24 cellular contexts compared by ENCODE assay signal in genomic region chr5:154159343-154159742, GRCh38. TPM values are rescaled to one million over a fixed set of nuclear protein-coding genes. Genes with fewer than 3 reads are reported as not detected.
DNase-seq lines count a peak whose midpoint lies in the region; ATAC-seq and TF ChIP-seq lines count a peak whose summit lies in the region.
"Had no signal": no experiment of that assay in that cellular context is flagged by ENCODE, and none has a peak within 500 bp of the region (broad histone marks: within the 10 kb centered on the region; RNA-seq: fewer than 3 reads in every experiment).

No MANE protein-coding gene starts in this region.

- ATAC-seq in T-helper 17 cell (no peak), GM18505 (IDR thresholded peaks at IDR 0.05; ENCODE audit: unreplicated experiment) (no peak)
- no peak for ATAC-seq in stimulated activated naive CD8-positive, alpha-beta T cell treated with anti-CD3 and anti-CD28 coated beads, Interleukin-15, amount 100 ng/mL, for 72 hours
- ATAC-seq: K562, T-cell had no signal

- H3K9ac ChIP-seq in fibroblast of lung (ENCODE audit: insufficient read depth, low read length) (no peak overlapping the region), H9 (ENCODE audit: extremely low read depth, insufficient read length, low read length) (no peak overlapping the region)

- no peak overlapping the region for H3K56ac ChIP-seq in H9 (ENCODE audit: insufficient read length, low read depth, low read length)

- H2BK20ac ChIP-seq in H9 (ENCODE audit: low read depth, low read length, poor library complexity, severe bottlenecking) = no peak overlapping the region

- TF ChIP-seq CTCF in fibroblast of lung (conservative IDR thresholded peaks at IDR 0.05 in 1 of 2, IDR thresholded peaks at IDR 0.05 in 1 of 2; ENCODE audit: low read depth in 1 of 2, low read length in 2 of 2) (no peak), H9 (conservative IDR thresholded peaks at IDR 0.05) (no peak)

- H3K36me3 Mint-ChIP-seq in T-helper 17 cell (ENCODE audit: low read depth) = peaks cover 8% of the 10 kb centered on the region
- H3K36me3 Mint-ChIP-seq in H9 (ENCODE audit: insufficient read depth in 1 of 3, low read depth in 3 of 3) = no peaks in the 10 kb centered on the region
- H3K36me3 Mint-ChIP-seq: T-cell had no signal

- H3K4me3 ChIP-seq in fibroblast of lung (replicated peaks in 1 of 4; ENCODE audit: control extremely low read depth in 1 of 4, insufficient read depth in 1 of 4, low read depth in 3 of 4, low read length in 4 of 4) = no peak overlapping the region
- H3K4me3 ChIP-seq: esophagus squamous epithelium, K562, tibial nerve had no signal

- no peak overlapping the region for H2BK5ac ChIP-seq in H9 (ENCODE audit: insufficient read length, low read length)

- H3K9me3 ChIP-seq in T-helper 17 cell (ENCODE audit: control insufficient read depth, low read length, poor library complexity, severe bottlenecking) = no peaks in the 10 kb centered on the region
- H3K9me3 ChIP-seq in fibroblast of lung (ENCODE audit: control insufficient read depth, insufficient read depth, low read depth, low read length) = no peaks in the 10 kb centered on the region
- no peaks in the 10 kb centered on the region for H3K9me3 ChIP-seq in H9 (ENCODE audit: control insufficient read depth, low read depth, low read length)
- H3K9me3 ChIP-seq: BE2C, esophagus squamous epithelium, tibial nerve had no signal

- no peak overlapping the region for H2AK5ac ChIP-seq in H9 (ENCODE audit: insufficient read length, low read length)

- H2BK12ac ChIP-seq in H9 (ENCODE audit: insufficient read length, low read depth, low read length) = no peak overlapping the region

- no peaks in the 10 kb centered on the region for H3K36me3 ChIP-seq in fibroblast of lung (ENCODE audit: control insufficient read depth, insufficient read depth, low read length)
- H3K36me3 ChIP-seq: BE2C, esophagus squamous epithelium, tibial nerve had no signal

- no peaks in the 10 kb centered on the region for H3K23me2 ChIP-seq in H9 (ENCODE audit: insufficient read length, low read depth, low read length, poor library complexity, severe bottlenecking)

- peaks cover 61% of the 10 kb centered on the region for H3K27me3 Mint-ChIP-seq in T-helper 17 cell
- peaks cover 2% of the 10 kb centered on the region; the same call in 1 of the 2 replicates for H3K27me3 Mint-ChIP-seq in H9 (ENCODE audit: low read depth)
- H3K27me3 Mint-ChIP-seq in stimulated activated naive CD8-positive, alpha-beta T cell treated with anti-CD3 and anti-CD28 coated beads, Interleukin-15, amount 100 ng/mL, for 72 hours = peaks cover 64% of the 10 kb centered on the region

- no peak overlapping the region for H3K18ac ChIP-seq in H9 (ENCODE audit: insufficient read length, low read depth, low read length)

- H3K27me3 ChIP-seq in fibroblast of lung (ENCODE audit: control insufficient read depth, insufficient read depth, low read length) (peaks cover 6% of the 10 kb centered on the region), H9 (ENCODE audit: insufficient read depth, low read length) (no peaks in the 10 kb centered on the region)
- H3K27me3 ChIP-seq: tibial nerve had no signal

- H3K4me3 Mint-ChIP-seq in T-helper 17 cell (peak overlapping the region; percentile 56), H9 (no peak overlapping the region)
- H3K4me3 Mint-ChIP-seq in stimulated activated naive CD8-positive, alpha-beta T cell treated with anti-CD3 and anti-CD28 coated beads, Interleukin-15, amount 100 ng/mL, for 72 hours = no peak overlapping the region
- H3K4me3 Mint-ChIP-seq: nephron, T-cell had no signal

- no peak overlapping the region for H3T11ph ChIP-seq in H9 (ENCODE audit: low read length)

- peaks cover 8% of the 10 kb centered on the region for H3K4me1 Mint-ChIP-seq in T-helper 17 cell
- peaks cover 26 to 33% of the 10 kb centered on the region in 2 experiments for H3K4me1 Mint-ChIP-seq in H9
- no peaks in the 10 kb centered on the region for H3K4me1 Mint-ChIP-seq in stimulated activated naive CD8-positive, alpha-beta T cell treated with anti-CD3 and anti-CD28 coated beads, Interleukin-15, amount 100 ng/mL, for 72 hours
- H3K4me1 Mint-ChIP-seq: T-cell had no signal

- no peak for TF ChIP-seq POLR2A in GM18505 (IDR thresholded peaks at IDR 0.05; ENCODE audit: borderline replicate concordance, extremely low read depth, insufficient read depth, insufficient read length)

- no peak overlapping the region for H4K91ac ChIP-seq in H9 (ENCODE audit: insufficient read length, low read depth, low read length)

- no peaks in the 10 kb centered on the region for H3K4me1 ChIP-seq in fibroblast of lung (ENCODE audit: control insufficient read depth, extremely low read depth, insufficient read depth, low read length)
- H3K4me1 ChIP-seq in H9 (ENCODE audit: insufficient read depth, low read length) = peaks cover 3% of the 10 kb centered on the region; the same call in 1 of the 2 replicates
- H3K4me1 ChIP-seq: BE2C, esophagus squamous epithelium, tibial nerve had no signal

- no peak overlapping the region for H4K5ac ChIP-seq in H9 (ENCODE audit: insufficient read length, low read depth, low read length)

- no peaks in the 10 kb centered on the region for H4K20me1 ChIP-seq in fibroblast of lung (ENCODE audit: control insufficient read depth, extremely low read depth, insufficient read depth, low read length)
- H4K20me1 ChIP-seq in H9 (ENCODE audit: control insufficient read depth, insufficient read depth, insufficient read length) = no peaks in the 10 kb centered on the region

- H2AFZ ChIP-seq in fibroblast of lung (ENCODE audit: low read length) (no peak overlapping the region), H9 (ENCODE audit: low read length) (no peak overlapping the region)

- H3K27ac Mint-ChIP-seq in T-helper 17 cell = no peak overlapping the region
- no peak overlapping the region for H3K27ac Mint-ChIP-seq in H9
- no peak overlapping the region for H3K27ac Mint-ChIP-seq in stimulated activated naive CD8-positive, alpha-beta T cell treated with anti-CD3 and anti-CD28 coated beads, Interleukin-15, amount 100 ng/mL, for 72 hours
- H3K27ac Mint-ChIP-seq: nephron, T-cell had no signal

- H3K4me2 ChIP-seq in fibroblast of lung (ENCODE audit: extremely low read depth, insufficient read depth, low read length) (no peak overlapping the region), H9 (ENCODE audit: insufficient read depth, insufficient read length, low read length) (no peak overlapping the region)

- no peak overlapping the region for H3K27ac ChIP-seq in fibroblast of lung (ENCODE audit: insufficient read depth, low read length)
- H3K27ac ChIP-seq in H9 (ENCODE audit: insufficient read length, low read depth, low read length) = no peak overlapping the region
- H3K27ac ChIP-seq: esophagus squamous epithelium, tibial nerve had no signal

- no peaks in the 10 kb centered on the region for H3K9me3 Mint-ChIP-seq in H9
- H3K9me3 Mint-ChIP-seq in stimulated activated naive CD8-positive, alpha-beta T cell treated with anti-CD3 and anti-CD28 coated beads, Interleukin-15, amount 100 ng/mL, for 72 hours = no peaks in the 10 kb centered on the region
- H3K9me3 Mint-ChIP-seq: nephron, T-cell had no signal

- no peak overlapping the region for H2BK15ac ChIP-seq in H9 (ENCODE audit: low read depth, low read length)

- no peak overlapping the region for H3K14ac ChIP-seq in H9 (ENCODE audit: insufficient read depth, low read length)

- H3K79me1 ChIP-seq in H9 (ENCODE audit: insufficient read depth, low read depth, low read length, poor library complexity, severe bottlenecking) = no peaks in the 10 kb centered on the region

- H2BK120ac ChIP-seq in H9 (ENCODE audit: low read depth, low read length, poor library complexity, severe bottlenecking) = no peak overlapping the region

- DNase-seq in HCEC 1CT (peak; percentile 21), T-helper 17 cell (no peak), fibroblast of lung (ENCODE audit: low read depth in 2 of 2) (peak; percentile 8 to 61), stromal cell of bone marrow (ENCODE audit: low read depth) (peak; percentile 48), H9 (no peak)
- no peak for DNase-seq in stimulated activated naive CD8-positive, alpha-beta T cell treated with anti-CD3 and anti-CD28 coated beads, Interleukin-15, amount 100 ng/mL, for 72 hours
- DNase-seq: activated CD8-positive, alpha-beta memory T cell treated with anti-CD3 and anti-CD28 coated beads, Interleukin-2, amount 50 U/mL, for 48 hours; activated effector memory CD4-positive, alpha-beta T cell treated with anti-CD3 and anti-CD28 coated beads, Interleukin-2, amount 50 U/mL, for 16 hours; amniotic stem cell; BE2C; Calu3; effector CD8-positive, alpha-beta T cell; esophagus squamous epithelium; hippocampal formation; mesenchymal stem cell; NCI-H2081; posterior cingulate gyrus; stimulated activated CD4-positive, alpha-beta T cell treated with anti-CD3 and anti-CD28 coated beads, Interleukin-1b, Interleukin-23, amount 100 ng/mL, for 48 hours; stimulated activated naive CD4-positive, alpha-beta T cell treated with Interleukin-2 at 50 U/mL for 16 hours; T-cell had no signal

- no peak overlapping the region for H3K23ac ChIP-seq in H9 (ENCODE audit: insufficient read length, low read depth, low read length)

- no peak overlapping the region for H3K4ac ChIP-seq in H9 (ENCODE audit: low read depth, low read length)

- no peak overlapping the region for H4K8ac ChIP-seq in H9 (replicated peaks; ENCODE audit: insufficient read length, low read depth, low read length)

- H3K79me2 ChIP-seq in fibroblast of lung (ENCODE audit: control insufficient read depth, insufficient read depth, low read length) (no peaks in the 10 kb centered on the region), H9 (ENCODE audit: insufficient read depth, low read length) (no peaks in the 10 kb centered on the region)

RNA-seq across cellular contexts. Expression of gene GALNT10, which starts 31.2 kb away (rescaled TPM):
- total RNA-seq in T-helper 17 cell (10 to 100 TPM; 34.7 to 40.4 TPM), fibroblast of lung (16.2 and 18.3 TPM in 2 replicates), H9 (2021) (15.3 and 15.4 TPM in 2 replicates)
- polyA plus RNA-seq in fibroblast of lung = 35.8 and 48.5 TPM in 2 replicates
- 37.1 and 37.9 TPM in 2 replicates for polyA plus RNA-seq in fibroblast of lung (2012)
- polyA minus RNA-seq in fibroblast of lung (ENCODE audit: low replicate concordance) = 51.9 and 108 TPM in 2 replicates

Comparison
In these comparisons a context has a peak if more than half of its experiments do, and no peak if none do; other contexts are left out.
1. DNase-seq: peak in HCEC 1CT (single experiment), fibroblast of lung (2 of 2) and stromal cell of bone marrow (single experiment); none in T-helper 17 cell (0 of 3), H9 (single experiment) and stimulated activated naive CD8-positive, alpha-beta T cell treated with anti-CD3 and anti-CD28 coated beads, Interleukin-15, amount 100 ng/mL, for 72 hours (0 of 2).